ENCODE assay signal across 18 cellular contexts in genomic region chr20:41716436-41716835, GRCh38.
"Had no signal": no experiment of that assay in that cellular context is flagged by ENCODE, and none has a peak within 500 bp of the region (broad histone marks: within the 10 kb centered on the region; RNA-seq: fewer than 3 reads in every experiment).

No MANE protein-coding gene starts in this region.

- H3K9me3 ChIP-seq: stomach, testis had no signal

- H3K27me3 ChIP-seq: cardiac muscle cell, stomach, testis had no signal

- H3K4me3 ChIP-seq: cardiac muscle cell, stomach, testis had no signal

- H3K4me1 ChIP-seq: testis had no signal

- DNase-seq: activated CD4-positive, alpha-beta T cell treated with anti-CD3 and anti-CD28 coated beads for 36 hours; activated CD4-positive, alpha-beta T cell treated with anti-CD3 and anti-CD28 coated beads, Interleukin-2, amount 50 U/mL, for 48 hours; activated gamma-delta T cell; dermis blood vessel endothelial cell; effector memory CD4-positive, alpha-beta T cell; hypothalamus; mammary epithelial cell; midbrain; stimulated activated CD4-positive, alpha-beta T cell treated with anti-CD3 and anti-CD28 coated beads, Interleukin-4, amount 100 ng/mL, for 24 hours; stomach; T-helper 17 cell; testis; WERI-Rb-1 had no signal

- H3K27ac ChIP-seq: cardiac muscle cell, stomach, testis had no signal

- H3K36me3 ChIP-seq: cardiac muscle cell, stomach, WERI-Rb-1 had no signal

- ATAC-seq: activated CD4-positive, alpha-beta T cell treated with anti-CD3 and anti-CD28 coated beads for 36 hours; activated naive CD4-positive, alpha-beta T cell treated with anti-CD3 and anti-CD28 coated beads, Interleukin-2, amount 50 U/mL, for 72 hours; left lobe of liver; sciatic nerve; stimulated activated effector memory CD8-positive, alpha-beta T cell treated with anti-CD3 and anti-CD28 coated beads, Interleukin-12 subunit alpha, Interleukin-12 subunit beta, amount 100 ng/mL, for 72 hours; T-helper 17 cell had no signal
